Comparison of ENCODE assay signal across 1 cellular context in genomic region chr2:73282924-73283544, GRCh38.
TF ChIP-seq lines count a peak whose summit lies in the region.

No MANE protein-coding gene starts in this region.

TF ChIP-seq in GM12891, 5 proteins besides CTCF, POLR2A, EP300 and RAD21 (continued from another document):
- no peak for TF ChIP-seq PAX5 (IDR thresholded peaks at IDR 0.05; ENCODE audit: insufficient read depth, low read length, severe bottlenecking)
- TF ChIP-seq SPI1 (IDR thresholded peaks at IDR 0.05; ENCODE audit: low read depth, low read length), result no peak
